8 cellular contexts compared by ENCODE assay signal in genomic region chr17:17305282-17305801, GRCh38. TPM values are rescaled to one million over a fixed set of nuclear protein-coding genes. Genes with fewer than 3 reads are reported as not detected.
DNase-seq lines count a peak whose midpoint lies in the region; ATAC-seq and TF ChIP-seq lines count a peak whose summit lies in the region.

No MANE protein-coding gene starts in this region.

- peak overlapping the region; percentile 80 for H3K4me3 Mint-ChIP-seq in T-helper 1 cell treated with Interleukin-12 subunit alpha and Interleukin-12 subunit beta and Interleukin-4 antibody, amounts not matched to agents 30 μg/mL and 1 μg/mL, for 36 hours
- H3K4me3 Mint-ChIP-seq in brain = peak overlapping the region; percentile 67 to 90 (median 85)

- H3K36me3 Mint-ChIP-seq in T-helper 1 cell treated with Interleukin-12 subunit alpha and Interleukin-12 subunit beta and Interleukin-4 antibody, amounts not matched to agents 30 μg/mL and 1 μg/mL, for 36 hours (ENCODE audit: low read depth) = no peaks in the 10 kb centered on the region
- H3K36me3 Mint-ChIP-seq in brain = peaks cover 34% of the 10 kb centered on the region

- TF ChIP-seq CTCF in brain (conservative IDR thresholded peaks at IDR 0.05) = no peak

- ATAC-seq in GM19468 (IDR thresholded peaks at IDR 0.05; ENCODE audit: extremely low read depth, unreplicated experiment) (peak; percentile 73), HG03565 (IDR thresholded peaks at IDR 0.05; ENCODE audit: unreplicated experiment) (peak; percentile 69), HG03025 (IDR thresholded peaks at IDR 0.05; ENCODE audit: low FRiP score, unreplicated experiment) (no peak)

- H3K27me3 Mint-ChIP-seq in T-helper 1 cell treated with Interleukin-12 subunit alpha and Interleukin-12 subunit beta and Interleukin-4 antibody, amounts not matched to agents 30 μg/mL and 1 μg/mL, for 36 hours (ENCODE audit: low read depth) = no peaks in the 10 kb centered on the region
- H3K27me3 Mint-ChIP-seq in brain = peaks cover 8% of the 10 kb centered on the region

- H3K27ac Mint-ChIP-seq in T-helper 1 cell treated with Interleukin-12 subunit alpha and Interleukin-12 subunit beta and Interleukin-4 antibody, amounts not matched to agents 30 μg/mL and 1 μg/mL, for 36 hours = peak overlapping the region; percentile 97
- peak overlapping the region in 3 of 5 experiments; percentile 41 to 86 (median 69) for H3K27ac Mint-ChIP-seq in brain

- no peaks in the 10 kb centered on the region for H3K9me3 Mint-ChIP-seq in T-helper 1 cell treated with Interleukin-12 subunit alpha and Interleukin-12 subunit beta and Interleukin-4 antibody, amounts not matched to agents 30 μg/mL and 1 μg/mL, for 36 hours
- peaks cover 0 to 2% (median 0%) of the 10 kb centered on the region in 5 experiments for H3K9me3 Mint-ChIP-seq in brain

- H3K4me1 Mint-ChIP-seq in T-helper 1 cell treated with Interleukin-12 subunit alpha and Interleukin-12 subunit beta and Interleukin-4 antibody, amounts not matched to agents 30 μg/mL and 1 μg/mL, for 36 hours (ENCODE audit: low read depth) = peaks cover 27% of the 10 kb centered on the region
- peaks cover 30% of the 10 kb centered on the region for H3K4me1 Mint-ChIP-seq in brain

- DNase-seq in Daoy (ENCODE audit: low read depth) = peak; percentile 59
- peak; percentile 31 for DNase-seq in stimulated activated CD4-positive, alpha-beta T cell treated with anti-CD3 and anti-CD28 coated beads, Interleukin-4, amount 100 ng/mL, for 1 hour
- no peak for DNase-seq in effector CD8-positive, alpha-beta T cell (lab: John Stamatoyannopoulos, UW)

RNA-seq across cellular contexts. Expression of gene NT5M, which starts 2.2 kb away (rescaled TPM):
- 2.7 and 4.2 TPM in 2 replicates for total RNA-seq in Daoy (2014; rRNA removed; shearing (Covaris generic))
- polyA plus RNA-seq in brain (ENCODE audit: insufficient read depth, low read depth, low replicate concordance) = 38.0 TPM

RNA-seq across cellular contexts. Expression of gene COPS3, which starts 24.3 kb away (rescaled TPM):
- 241 and 290 TPM in 2 replicates for total RNA-seq in Daoy (2014; rRNA removed; shearing (Covaris generic))
- polyA plus RNA-seq in brain (ENCODE audit: insufficient read depth, low read depth, low replicate concordance) = 105 TPM
